10 cellular contexts compared by ENCODE assay signal in the genomic region with DNA sequence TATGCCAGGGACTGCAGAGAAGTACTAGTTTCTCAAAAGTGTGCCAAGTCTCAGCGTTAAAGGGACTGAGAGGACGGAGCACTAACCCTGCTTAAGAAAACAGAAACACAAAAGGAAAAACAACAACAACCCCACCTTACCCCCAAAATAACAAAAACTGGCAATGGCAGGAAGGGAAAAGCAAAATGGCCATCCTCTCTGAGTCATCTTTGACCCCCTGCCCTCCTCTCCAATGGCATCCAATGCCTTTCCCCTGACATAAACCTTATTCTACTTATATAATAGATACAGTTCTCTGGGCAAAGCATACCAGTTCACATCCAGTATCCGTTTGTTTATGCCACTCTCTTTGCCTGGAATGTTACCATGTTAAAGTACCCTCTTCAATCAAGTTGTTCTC. TPM values are rescaled to one million over a fixed set of nuclear protein-coding genes. Genes with fewer than 3 reads are reported as not detected.
DNase-seq lines count a peak whose midpoint lies in the region; ATAC-seq and TF ChIP-seq lines count a peak whose summit lies in the region.
"Had no signal": no experiment of that assay in that cellular context is flagged by ENCODE, and none has a peak within 500 bp of the region (broad histone marks: within the 10 kb centered on the region; RNA-seq: fewer than 3 reads in every experiment).

No MANE protein-coding gene starts in this region.

- H3K9me2 ChIP-seq in PC-3 (replicated peaks; ENCODE audit: low read length) = no peaks in the 10 kb centered on the region

- peak overlapping the region; percentile 94 for H3K4me2 ChIP-seq in PC-3 (ENCODE audit: low read length)

- H3K27ac ChIP-seq in PC-3 (ENCODE audit: low read length) (no peak overlapping the region), ectodermal cell (ENCODE audit: insufficient read depth, low read depth, low read length, poor library complexity, severe bottlenecking) (no peak overlapping the region), esophagus muscularis mucosa (replicated peaks in 1 of 4) (no peak overlapping the region)

- no peak for TF ChIP-seq EP300 in esophagus muscularis mucosa (IDR thresholded peaks at IDR 0.05)

- CTCF ChIA-PET in PC-3 (lab: Charles Lee) = no interaction called here

- H3K4me3 ChIP-seq in PC-3 (ENCODE audit: low read length) = peak overlapping the region; percentile 98
- H3K4me3 ChIP-seq in ectodermal cell (ENCODE audit: insufficient read depth, low read depth, low read length) = peak overlapping the region; percentile 100
- H3K4me3 ChIP-seq in esophagus muscularis mucosa = peak overlapping the region in 1 of 4 donors; percentile 81

- peak overlapping the region; percentile 95 for H3K27ac Mint-ChIP-seq in T-helper 1 cell treated with Interleukin-12 subunit alpha and Interleukin-12 subunit beta and Interleukin-4 antibody, amounts not matched to agents 30 μg/mL and 1 μg/mL, for 36 hours
- no peak overlapping the region for H3K27ac Mint-ChIP-seq in osteocyte (ENCODE audit: unreplicated experiment)

- H3K36me3 Mint-ChIP-seq in T-helper 1 cell treated with Interleukin-12 subunit alpha and Interleukin-12 subunit beta and Interleukin-4 antibody, amounts not matched to agents 30 μg/mL and 1 μg/mL, for 36 hours (ENCODE audit: low read depth) = peaks cover 8% of the 10 kb centered on the region
- H3K36me3 Mint-ChIP-seq in osteocyte (ENCODE audit: unreplicated experiment) = peaks cover 13% of the 10 kb centered on the region

- no peaks in the 10 kb centered on the region for H3K9me3 Mint-ChIP-seq in T-helper 1 cell treated with Interleukin-12 subunit alpha and Interleukin-12 subunit beta and Interleukin-4 antibody, amounts not matched to agents 30 μg/mL and 1 μg/mL, for 36 hours
- H3K9me3 Mint-ChIP-seq in osteocyte (ENCODE audit: unreplicated experiment) = peaks cover 9% of the 10 kb centered on the region

- H3K9me3 ChIP-seq in PC-3 (ENCODE audit: low read length) (no peaks in the 10 kb centered on the region), ectodermal cell (ENCODE audit: control insufficient read depth, low read length) (no peaks in the 10 kb centered on the region), esophagus muscularis mucosa (no peaks in the 10 kb centered on the region)

- no peak for TF ChIP-seq POLR2A in esophagus muscularis mucosa (IDR thresholded peaks at IDR 0.05; ENCODE audit: low read depth)

- DNase-seq in T-helper 1 cell (no peak), PC-3 (no peak), osteocyte (ENCODE audit: extremely low spot score, unreplicated experiment) (no peak), GOT3 (lab: John Stamatoyannopoulos, UW) (no peak), esophagus muscularis mucosa (ENCODE audit: extremely low spot score) (no peak), HPDE6-E6E7 (ENCODE audit: extremely low spot score) (no peak)
- DNase-seq: cortex of kidney, occipital lobe had no signal

- H3K79me2 ChIP-seq in PC-3 (ENCODE audit: low read length) = peaks cover 62% of the 10 kb centered on the region

- peak overlapping the region; percentile 98 for H3K4me3 Mint-ChIP-seq in T-helper 1 cell treated with Interleukin-12 subunit alpha and Interleukin-12 subunit beta and Interleukin-4 antibody, amounts not matched to agents 30 μg/mL and 1 μg/mL, for 36 hours
- H3K4me3 Mint-ChIP-seq in osteocyte (ENCODE audit: unreplicated experiment) = peak overlapping the region; percentile 18

- no peak for ATAC-seq in PC-3

- no peaks in the 10 kb centered on the region for H3K27me3 ChIP-seq in PC-3 (ENCODE audit: low read length)
- H3K27me3 ChIP-seq in ectodermal cell (ENCODE audit: control insufficient read depth, insufficient read depth, low read length, poor library complexity, severe bottlenecking) = peaks cover 5% of the 10 kb centered on the region
- H3K27me3 ChIP-seq in esophagus muscularis mucosa = no peaks in the 10 kb centered on the region

- H3K36me3 ChIP-seq in PC-3 (ENCODE audit: low read depth, low read length) = peaks cover 11% of the 10 kb centered on the region; the same call in 1 of the 2 replicates
- no peaks in the 10 kb centered on the region for H3K36me3 ChIP-seq in ectodermal cell (ENCODE audit: control insufficient read depth, insufficient read depth, low read length)
- H3K36me3 ChIP-seq in esophagus muscularis mucosa = peaks cover 0 to 14% (median under 1%) of the 10 kb centered on the region in 4 donors

- TF ChIP-seq CTCF in PC-3 (conservative IDR thresholded peaks at IDR 0.05; ENCODE audit: low read depth, low read length) (no peak), osteocyte (IDR thresholded peaks at IDR 0.05) (no peak), esophagus muscularis mucosa (IDR thresholded peaks at IDR 0.05) (no peak)

- no peaks in the 10 kb centered on the region for H3F3A ChIP-seq in PC-3 (ENCODE audit: low read length, unreplicated experiment)

- POLR2A ChIA-PET in PC-3 (lab: Charles Lee; ENCODE audit: unreplicated experiment) = no interaction called here

- peak overlapping the region; percentile 87 for H3K9ac ChIP-seq in PC-3 (ENCODE audit: low read length)

- H3K4me1 ChIP-seq in PC-3 (ENCODE audit: insufficient read depth, low read length) (peaks cover 24% of the 10 kb centered on the region), ectodermal cell (ENCODE audit: control insufficient read depth, insufficient read depth, low read length) (peaks cover 9% of the 10 kb centered on the region), esophagus muscularis mucosa (peaks cover 19 to 31% (median 27%) of the 10 kb centered on the region in 4 donors)

- BruUV-seq in PC-3 (replicated peaks; lab: Mats Ljungman, UMichigan) = no TSS peak

- intact Hi-C loops in PC-3 (cut with micrococcal nuclease) = no loop called here
- intact Hi-C loops in esophagus muscularis mucosa (cut with DNase I) = no loop called here

- no peaks in the 10 kb centered on the region for H3K27me3 Mint-ChIP-seq in T-helper 1 cell treated with Interleukin-12 subunit alpha and Interleukin-12 subunit beta and Interleukin-4 antibody, amounts not matched to agents 30 μg/mL and 1 μg/mL, for 36 hours (ENCODE audit: low read depth)
- H3K27me3 Mint-ChIP-seq in osteocyte (ENCODE audit: unreplicated experiment) = peaks cover 19% of the 10 kb centered on the region

- peaks cover 30% of the 10 kb centered on the region for H3K4me1 Mint-ChIP-seq in T-helper 1 cell treated with Interleukin-12 subunit alpha and Interleukin-12 subunit beta and Interleukin-4 antibody, amounts not matched to agents 30 μg/mL and 1 μg/mL, for 36 hours (ENCODE audit: low read depth)
- H3K4me1 Mint-ChIP-seq in osteocyte (ENCODE audit: unreplicated experiment) = peaks cover 32% of the 10 kb centered on the region

- WGBS in ectodermal cell, 2 experiments = 58 to 65% methylated on average over 3 of the region's 3 CpGs
- 73% methylated on average over 3 of the region's 3 CpGs for WGBS in esophagus muscularis mucosa

- peaks cover 38% of the 10 kb centered on the region for H4K20me1 ChIP-seq in PC-3 (ENCODE audit: low read length)

- H2AFZ ChIP-seq in PC-3 (ENCODE audit: low read length) = no peak overlapping the region

RNA-seq across cellular contexts. Expression of a gene that starts 1.6 kb away (rescaled TPM):
- 19.8 and 22.3 TPM in 2 replicates for total RNA-seq in PC-3 (2014; rRNA removed)
- 16.2 TPM for polyA plus RNA-seq in ectodermal cell (2013, experiment 1 of 4)
- polyA plus RNA-seq in ectodermal cell (2013, experiment 2 of 4) = 17.9 TPM
- 15.4 TPM for polyA plus RNA-seq in ectodermal cell (2013, experiment 3 of 4)
- 19.0 TPM for polyA plus RNA-seq in ectodermal cell (2013, experiment 4 of 4)
- total RNA-seq in osteocyte = 14.2 and 15.4 TPM in 2 replicates
- total RNA-seq in esophagus muscularis mucosa = 10 to 100 TPM; 12.5 to 18.7 (median 15.5) TPM
